Comparison of ENCODE assay signal across 28 cellular contexts in the genomic region with DNA sequence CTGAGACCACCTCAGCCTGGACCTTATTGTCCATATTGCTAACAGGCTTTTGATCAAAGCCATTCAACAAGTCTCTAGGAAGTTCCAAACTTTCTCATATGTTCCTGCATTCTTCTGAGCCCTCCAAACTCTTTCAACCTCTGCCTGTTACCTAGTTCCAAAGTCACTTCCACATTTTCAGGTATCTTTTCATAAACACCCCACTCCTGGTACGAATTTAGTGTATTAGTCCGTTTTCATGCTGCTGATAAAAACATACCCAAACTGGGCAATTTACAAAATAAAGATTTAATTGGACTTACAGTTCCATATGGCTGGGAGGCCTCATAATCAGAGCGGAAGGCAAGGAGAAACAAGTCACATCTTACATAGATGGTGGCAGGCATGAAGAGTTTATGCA.
"Had no signal": no experiment of that assay in that cellular context is flagged by ENCODE, and none has a peak within 500 bp of the region (broad histone marks: within the 10 kb centered on the region; RNA-seq: fewer than 3 reads in every experiment).

No MANE protein-coding gene starts in this region.

- H3K4me1 Mint-ChIP-seq: naive thymus-derived CD8-positive, alpha-beta T cell; nephron progenitor cell; neural crest cell; stimulated activated effector memory CD8-positive, alpha-beta T cell treated with anti-CD3 and anti-CD28 coated beads, Interleukin-12 subunit alpha, Interleukin-12 subunit beta, amount 100 ng/mL, for 72 hours; stimulated activated naive B cell treated with anti-CD40 and anti-IgM and Interleukin-4, amounts not matched to agents 10 μg/mL and 1 μg/mL and 100 μg/mL, for 72 hours had no signal

- ATAC-seq: naive thymus-derived CD8-positive, alpha-beta T cell; natural killer cell treated with Interleukin-12 subunit alpha and Interleukin-12 subunit beta and Interleukin-15 and Interleukin-18, amount 100 ng/mL, for 72 hours; pancreas; psoas muscle; right cardiac atrium; right lobe of liver; stimulated activated effector memory CD8-positive, alpha-beta T cell treated with anti-CD3 and anti-CD28 coated beads, Interleukin-12 subunit alpha, Interleukin-12 subunit beta, amount 100 ng/mL, for 72 hours; stimulated activated naive B cell treated with anti-CD40 and anti-IgM and Interleukin-4, amounts not matched to agents 10 μg/mL and 1 μg/mL and 100 μg/mL, for 72 hours; upper lobe of right lung had no signal

- H3K9me3 ChIP-seq: neutrophil, pancreas, psoas muscle, right lobe of liver, testis, upper lobe of right lung, uterus had no signal

- DNase-seq: naive thymus-derived CD8-positive, alpha-beta T cell; nephron progenitor cell; nucleus accumbens; pancreas; psoas muscle; right cardiac atrium; right lobe of liver; sigmoid colon; small intestine; stimulated activated CD4-positive, alpha-beta T cell treated with anti-CD3 and anti-CD28 coated beads, Interleukin-15, amount 100 ng/mL, for 24 hours; stimulated activated CD4-positive, alpha-beta T cell treated with anti-CD3 and anti-CD28 coated beads, Interleukin-2, amount 100 ng/mL, for 24 hours; stimulated activated CD4-positive, alpha-beta T cell treated with anti-CD3 and anti-CD28 coated beads, Interleukin-2, amount 100 ng/mL, for 48 hours; stimulated activated CD4-positive, alpha-beta T cell treated with anti-CD3 and anti-CD28 coated beads, Interleukin-4, amount 100 ng/mL, for 24 hours; stimulated activated naive B cell treated with anti-CD40 and anti-IgM and Interleukin-4, amounts not matched to agents 10 μg/mL and 1 μg/mL and 100 μg/mL, for 72 hours; stimulated activated naive CD4-positive, alpha-beta T cell treated with Interleukin-2 at 50 U/mL for 16 hours; stomach; testis; tibial artery; transverse colon; upper lobe of right lung; uterus had no signal

- FAIRE-seq: pancreas, small intestine had no signal

- H3K4me3 ChIP-seq: pancreas, psoas muscle, right lobe of liver, sigmoid colon, stomach, suprapubic skin, testis, tibial artery, transverse colon, upper lobe of right lung, uterus had no signal

- H3K36me3 ChIP-seq: neutrophil, pancreas, right lobe of liver, sigmoid colon, stomach, suprapubic skin, tibial artery, transverse colon, upper lobe of right lung, uterus had no signal

- H3K27ac ChIP-seq: neutrophil, pancreas, psoas muscle, right lobe of liver, sigmoid colon, stomach, suprapubic skin, testis, tibial artery, transverse colon, upper lobe of right lung, uterus had no signal

- H3K27me3 Mint-ChIP-seq: naive thymus-derived CD8-positive, alpha-beta T cell; natural killer cell treated with Interleukin-12 subunit alpha and Interleukin-12 subunit beta and Interleukin-15 and Interleukin-18, amount 100 ng/mL, for 72 hours; stimulated activated naive B cell treated with anti-CD40 and anti-IgM and Interleukin-4, amounts not matched to agents 10 μg/mL and 1 μg/mL and 100 μg/mL, for 72 hours; stimulated activated naive CD8-positive, alpha-beta T cell treated with anti-CD3 and anti-CD28 coated beads, Interleukin-15, Interleukin-2, amounts not matched to agents 100 ng/mL and 50 ng/mL, for 24 hours; type B pancreatic cell had no signal

- H3K4me3 Mint-ChIP-seq: naive thymus-derived CD8-positive, alpha-beta T cell; natural killer cell treated with Interleukin-12 subunit alpha and Interleukin-12 subunit beta and Interleukin-15 and Interleukin-18, amount 100 ng/mL, for 72 hours; nephron progenitor cell; neural crest cell; stimulated activated effector memory CD8-positive, alpha-beta T cell treated with anti-CD3 and anti-CD28 coated beads, Interleukin-12 subunit alpha, Interleukin-12 subunit beta, amount 100 ng/mL, for 72 hours; stimulated activated naive B cell treated with anti-CD40 and anti-IgM and Interleukin-4, amounts not matched to agents 10 μg/mL and 1 μg/mL and 100 μg/mL, for 72 hours; stimulated activated naive CD8-positive, alpha-beta T cell treated with anti-CD3 and anti-CD28 coated beads, Interleukin-15, Interleukin-2, amounts not matched to agents 100 ng/mL and 50 ng/mL, for 24 hours; type B pancreatic cell had no signal

- H3K4me1 ChIP-seq: pancreas, psoas muscle, right lobe of liver, sigmoid colon, stomach, suprapubic skin, testis, tibial artery, transverse colon, upper lobe of right lung, uterus had no signal

- H3K36me3 Mint-ChIP-seq: stimulated activated effector memory CD8-positive, alpha-beta T cell treated with anti-CD3 and anti-CD28 coated beads, Interleukin-12 subunit alpha, Interleukin-12 subunit beta, amount 100 ng/mL, for 72 hours; stimulated activated naive B cell treated with anti-CD40 and anti-IgM and Interleukin-4, amounts not matched to agents 10 μg/mL and 1 μg/mL and 100 μg/mL, for 72 hours; type B pancreatic cell had no signal

- H3K27ac Mint-ChIP-seq: naive thymus-derived CD8-positive, alpha-beta T cell; natural killer cell treated with Interleukin-12 subunit alpha and Interleukin-12 subunit beta and Interleukin-15 and Interleukin-18, amount 100 ng/mL, for 72 hours; nephron progenitor cell; stimulated activated effector memory CD8-positive, alpha-beta T cell treated with anti-CD3 and anti-CD28 coated beads, Interleukin-12 subunit alpha, Interleukin-12 subunit beta, amount 100 ng/mL, for 72 hours; stimulated activated naive B cell treated with anti-CD40 and anti-IgM and Interleukin-4, amounts not matched to agents 10 μg/mL and 1 μg/mL and 100 μg/mL, for 72 hours; stimulated activated naive CD8-positive, alpha-beta T cell treated with anti-CD3 and anti-CD28 coated beads, Interleukin-15, Interleukin-2, amounts not matched to agents 100 ng/mL and 50 ng/mL, for 24 hours; type B pancreatic cell had no signal

- H3K27me3 ChIP-seq: neutrophil, pancreas, right lobe of liver, sigmoid colon, stomach, suprapubic skin, testis, tibial artery, transverse colon, upper lobe of right lung, uterus had no signal
